ENCODE assay signal across 1 cellular context in genomic region chr16:68246121-68246520, GRCh38.
TF ChIP-seq lines count a peak whose summit lies in the region.

No MANE protein-coding gene starts in this region.

TF ChIP-seq in endothelial cell of umbilical vein, 7 proteins besides CTCF, POLR2A, EP300 and RAD21:
- TF ChIP-seq EZH2 (IDR thresholded peaks at IDR 0.05; ENCODE audit: borderline replicate concordance, low read depth, low read length, severe bottlenecking): no peak
